ENCODE assay signal across 9 cellular contexts in genomic region chr2:203498161-203498560, GRCh38. TPM values are rescaled to one million over a fixed set of nuclear protein-coding genes. Genes with fewer than 3 reads are reported as not detected.
DNase-seq lines count a peak whose midpoint lies in the region; ATAC-seq and TF ChIP-seq lines count a peak whose summit lies in the region.
"Had no signal": no experiment of that assay in that cellular context is flagged by ENCODE, and none has a peak within 500 bp of the region (broad histone marks: within the 10 kb centered on the region; RNA-seq: fewer than 3 reads in every experiment).

No MANE protein-coding gene starts in this region.

- dilution Hi-C loops in IMR-90 (cut with HindIII; ENCODE audit: low sequenced_read_pairs, unreplicated experiment): no loop called here

- CTCF ChIA-PET in IMR-90 (lab: Yijun Ruan, JAX): interaction anchor here (0.6 kb wide), 1 partner anchor 91 kb away, joined by 4 read pairs; no protein-coding TSS in a partner anchor

- H3K18ac ChIP-seq in IMR-90 (ENCODE audit: low read depth, low read length): no peak overlapping the region

- H4K20me1 ChIP-seq in IMR-90 (ENCODE audit: insufficient read depth, low read length): peaks cover 17% of the 10 kb centered on the region

- no peaks in the 10 kb centered on the region for H3K27me3 ChIP-seq in IMR-90 (ENCODE audit: control insufficient read depth, insufficient read depth, low read length)
- no peaks in the 10 kb centered on the region for H3K27me3 ChIP-seq in HAP-1 (ENCODE audit: low read depth)

- DNase-seq in AG08396 (ENCODE audit: low spot score): peak; percentile 17
- peak; percentile 89 for DNase-seq in IMR-90
- DNase-seq in brain pericyte (ENCODE audit: low read depth, low spot score): peak; percentile 40
- no peak for DNase-seq in left colon
- no peak for DNase-seq in activated gamma-delta T cell treated with Interleukin-2 at 50 U/mL for 16 hours
- no peak for DNase-seq in effector CD4-positive, alpha-beta T cell
- DNase-seq in NCI-H1436 (lab: John Stamatoyannopoulos, UW): no peak
- no peak for DNase-seq in HAP-1 (ENCODE audit: low spot score in 2 of 2)
- DNase-seq: NCI-H446 had no signal

- H3K36me3 ChIP-seq in IMR-90 (ENCODE audit: control insufficient read depth, insufficient read depth, low read length): peaks cover 2% of the 10 kb centered on the region
- H3K36me3 ChIP-seq in HAP-1 (replicated peaks): no peaks in the 10 kb centered on the region

- peak; percentile 88 for ATAC-seq in IMR-90 (ENCODE audit: low read depth)
- ATAC-seq in left colon: peak; percentile 96

- peaks cover 11 to 47% of the 10 kb centered on the region in 2 experiments for H3K79me1 ChIP-seq in IMR-90 (ENCODE audit: low read depth in 1 of 2, low read length in 2 of 2)

- H2BK15ac ChIP-seq in IMR-90 (ENCODE audit: low read depth, low read length): no peak overlapping the region

- TF ChIP-seq CTCF in IMR-90 (conservative IDR thresholded peaks at IDR 0.05; ENCODE audit: low read depth, low read length): no peak

- H3K9me1 ChIP-seq in IMR-90 (ENCODE audit: insufficient read depth, low read length): peaks cover 3% of the 10 kb centered on the region; the same call in 1 of the 2 replicates

- no peak overlapping the region for H3K23ac ChIP-seq in IMR-90 (ENCODE audit: low read depth, low read length)

- in situ Hi-C loops in IMR-90 (cut with MboI; ENCODE audit: low sequenced_read_pairs) (no loop called here), HAP-1 (cut with MboI; ENCODE audit: low sequenced_read_pairs) (no loop called here)

- no peak overlapping the region for H2AK9ac ChIP-seq in IMR-90 (replicated peaks; ENCODE audit: low read depth, low read length, poor library complexity)

- H4K91ac ChIP-seq in IMR-90 (ENCODE audit: insufficient read depth, low read depth, low read length): no peak overlapping the region

- no CpG with 5 or more reads among the region's 4 CpGs for WGBS in IMR-90 (ENCODE audit: extremely low coverage in 2 of 2, insufficient read length in 1 of 2), 2 experiments

- H3K9me3 ChIP-seq in IMR-90 (ENCODE audit: control insufficient read depth, insufficient read depth, low read length) (no peaks in the 10 kb centered on the region), HAP-1 (no peaks in the 10 kb centered on the region)

- no peak overlapping the region for H4K8ac ChIP-seq in IMR-90 (ENCODE audit: low read depth in 2 of 2, low read length in 2 of 2)

- H3K4ac ChIP-seq in IMR-90 (ENCODE audit: low read depth, low read length): no peak overlapping the region; the same call in 1 of the 2 replicates

- intact Hi-C loops in IMR-90 (cut with micrococcal nuclease): loop anchor here (5.0 kb wide), 1 partner anchor 34 kb away; no protein-coding TSS in a partner anchor
- intact Hi-C loops in left colon (cut with DNase I, micrococcal nuclease): no loop called here

- POLR2A ChIA-PET in IMR-90 (lab: Charles Lee; ENCODE audit: unreplicated experiment): no interaction called here

- H2BK20ac ChIP-seq in IMR-90 (ENCODE audit: low read depth, low read length): no peak overlapping the region

- H2AFZ ChIP-seq in IMR-90 (replicated peaks; ENCODE audit: low read length, poor library complexity): no peak overlapping the region

- H3K4me1 ChIP-seq in IMR-90 (ENCODE audit: control insufficient read depth, insufficient read depth, low read length): peaks cover 1% of the 10 kb centered on the region
- no peaks in the 10 kb centered on the region for H3K4me1 ChIP-seq in HAP-1

- H3K27ac ChIP-seq in IMR-90 (ENCODE audit: insufficient read depth, low read length): no peak overlapping the region

- peak overlapping the region; percentile 2 for H2BK5ac ChIP-seq in IMR-90 (ENCODE audit: low read depth, low read length, poor library complexity, severe bottlenecking)

- peak overlapping the region; percentile 68 for H3K4me2 ChIP-seq in IMR-90 (ENCODE audit: low read depth, low read length)

- H3K4me3 ChIP-seq in IMR-90 (ENCODE audit: insufficient read depth, low read depth, low read length): no peak overlapping the region
- H3K4me3 ChIP-seq in HAP-1: no peak overlapping the region

- no peak for TF ChIP-seq RAD21 in IMR-90 (IDR thresholded peaks at IDR 0.05; ENCODE audit: low read length)

- no peak for TF ChIP-seq POLR2A in IMR-90 (IDR thresholded peaks at IDR 0.05; ENCODE audit: low read depth, low read length)

- no peak overlapping the region for H3K56ac ChIP-seq in IMR-90 (ENCODE audit: extremely low read depth, insufficient read depth, low read length)

- no peak overlapping the region for H3K14ac ChIP-seq in IMR-90 (replicated peaks; ENCODE audit: low read depth, low read length)

- no peak overlapping the region for H2AK5ac ChIP-seq in IMR-90 (ENCODE audit: low read depth, low read length)

- H4K5ac ChIP-seq in IMR-90 (ENCODE audit: low read depth, low read length): no peak overlapping the region

- no peak overlapping the region for H2BK120ac ChIP-seq in IMR-90 (ENCODE audit: low read depth, low read length)

- BruUV-seq in IMR-90 (replicated peaks; lab: Mats Ljungman, UMichigan): no TSS peak

- no peak overlapping the region for H3K9ac ChIP-seq in IMR-90 (ENCODE audit: low read depth, low read length)

TF ChIP-seq in IMR-90, 13 proteins besides CTCF, POLR2A, EP300 and RAD21:
- TF ChIP-seq CHD1 (IDR thresholded peaks at IDR 0.05; ENCODE audit: low read depth, low read length) (no peak), FOS (IDR thresholded peaks at IDR 0.05; ENCODE audit: low read depth, low read length) (peak; percentile 92), MXI1 (IDR thresholded peaks at IDR 0.05; ENCODE audit: borderline replicate concordance, low read depth, low read length) (no peak), RCOR1 (IDR thresholded peaks at IDR 0.05; ENCODE audit: insufficient replicate concordance, low read length) (no peak), MAZ (IDR thresholded peaks at IDR 0.05; ENCODE audit: borderline replicate concordance, low read depth, low read length) (no peak), BHLHE40 (IDR thresholded peaks at IDR 0.05; ENCODE audit: low read depth, low read length) (peak; percentile 30; the same call in 1 of the 2 replicates), ELK1 (IDR thresholded peaks at IDR 0.05; ENCODE audit: borderline replicate concordance, low read depth, low read length) (no peak), NFE2L2 (IDR thresholded peaks at IDR 0.05; ENCODE audit: low read depth, low read length) (no peak), MAFK (IDR thresholded peaks at IDR 0.05; ENCODE audit: low read depth, low read length) (no peak), USF2 (IDR thresholded peaks at IDR 0.05; ENCODE audit: low read depth, low read length) (peak; percentile 66), CEBPB (IDR thresholded peaks at IDR 0.05; ENCODE audit: low read depth, low read length) (0 out of 2 replicates have a peak, but pooled peaks have one; percentile 36), SMC3 (IDR thresholded peaks at IDR 0.05; ENCODE audit: low read depth, low read length) (no peak), RFX5 (IDR thresholded peaks at IDR 0.05; ENCODE audit: low read depth, low read length) (no peak)

RNA-seq across cellular contexts. Expression of gene RAPH1, which starts 36.9 kb away (rescaled TPM):
- total RNA-seq in IMR-90 (2012; rRNA removed): 13.1 and 15.1 TPM in 2 replicates
- polyA plus RNA-seq in IMR-90 (2012; rRNA removed): 5.2 and 7.5 TPM in 2 replicates
- polyA plus RNA-seq in IMR-90 (2012; cell fraction: cytosol; rRNA removed): 3.1 and 5.5 TPM in 2 replicates
- 4.1 and 12.6 TPM in 2 replicates for polyA plus RNA-seq in IMR-90 (2012; cell fraction: nucleus; rRNA removed; ENCODE audit: low replicate concordance)
- 10 to 100 TPM; 47.4 to 55.1 TPM for total RNA-seq in left colon

Comparison
In these comparisons a context has a peak if more than half of its experiments do, and no peak if none do; other contexts are left out.
1. DNase-seq: peak in AG08396 (single experiment), IMR-90 (single experiment) and brain pericyte (single experiment); none in left colon (0 of 2), activated gamma-delta T cell treated with Interleukin-2 at 50 U/mL for 16 hours (single experiment), effector CD4-positive, alpha-beta T cell (single experiment), NCI-H1436 (single experiment) and HAP-1 (0 of 2).